In genomic region chr4:115121351-115122043, GRCh38 we compare ENCODE assay signal across 20 cellular contexts. TPM values are rescaled to one million over a fixed set of nuclear protein-coding genes. Genes with fewer than 3 reads are reported as not detected.
"Had no signal": no experiment of that assay in that cellular context is flagged by ENCODE, and none has a peak within 500 bp of the region (broad histone marks: within the 10 kb centered on the region; RNA-seq: fewer than 3 reads in every experiment).

No MANE protein-coding gene starts in this region.

- H2AFZ ChIP-seq: parathyroid adenoma had no signal

- H3K9ac ChIP-seq: parathyroid adenoma had no signal

- H3K27me3 ChIP-seq: brain microvascular endothelial cell, esophagus squamous epithelium, left lung, upper lobe of right lung had no signal

- H3K4me3 ChIP-seq: esophagus squamous epithelium, left lung, thoracic aorta, upper lobe of right lung had no signal

- DNase-seq: activated CD4-positive, CD25-positive, alpha-beta regulatory T cell treated with anti-CD3 and anti-CD28 coated beads, Interleukin-2, amount 50 U/mL, for 72 hours; activated naive CD4-positive, alpha-beta T cell; activated naive CD8-positive, alpha-beta T cell treated with anti-CD3 and anti-CD28 coated beads, Interleukin-2, amount 10 ng/mL, durations not matched to agents 7 days and 5 days; activated T-cell treated with anti-CD3 and anti-CD28 coated beads for 4 hours; brain microvascular endothelial cell; effector CD8-positive, alpha-beta T cell; esophagus squamous epithelium; foreskin fibroblast; glutamatergic neuron; hypothalamus; kidney; left lung; naive B cell; retina; stimulated activated CD4-positive, alpha-beta T cell treated with anti-CD3 and anti-CD28 coated beads, Interleukin-12 subunit alpha, Interleukin-12 subunit beta, amount 100 ng/mL, for 4 hours; stimulated activated CD4-positive, alpha-beta T cell treated with anti-CD3 and anti-CD28 coated beads, Interleukin-2, amount 100 ng/mL, for 24 hours; upper lobe of right lung had no signal

- H3K27ac ChIP-seq: brain microvascular endothelial cell, esophagus squamous epithelium, left lung, parathyroid adenoma, thoracic aorta, upper lobe of right lung had no signal

- H3K9me3 ChIP-seq: esophagus squamous epithelium, left lung, thoracic aorta, upper lobe of right lung had no signal

- H3K4me1 ChIP-seq: esophagus squamous epithelium, left lung, parathyroid adenoma, upper lobe of right lung had no signal

- H3K36me3 ChIP-seq: brain microvascular endothelial cell, esophagus squamous epithelium, left lung, thoracic aorta, upper lobe of right lung had no signal

RNA-seq across cellular contexts. Expression of gene NDST4, which starts 8.1 kb away (rescaled TPM):
- polyA plus RNA-seq: endothelial cell of umbilical vein had no signal
